ENCODE assay signal across 20 cellular contexts in genomic region chr3:194624956-194625355, GRCh38. TPM values are rescaled to one million over a fixed set of nuclear protein-coding genes. Genes with fewer than 3 reads are reported as not detected.
A peak's percentile ranks its signal among the peaks of the same experiment; 100 is the strongest.
DNase-seq lines count a peak whose midpoint lies in the region; ATAC-seq, FAIRE-seq and TF ChIP-seq lines count a peak whose summit lies in the region.
"Had no signal": no experiment of that assay in that cellular context is flagged by ENCODE, and none has a peak within 500 bp of the region (broad histone marks: within the 10 kb centered on the region; RNA-seq: fewer than 3 reads in every experiment).

No MANE protein-coding gene starts in this region.

- H3K4ac ChIP-seq in neuronal stem cell (ENCODE audit: low read length) = no peak overlapping the region

- H4K8ac ChIP-seq in neuronal stem cell (ENCODE audit: low read depth, low read length) = no peak overlapping the region

- H3K4me3 ChIP-seq in HEK293 (ENCODE audit: low read depth, low read length) (no peak overlapping the region), neuronal stem cell (ENCODE audit: low read length in 2 of 2) (no peak overlapping the region), Karpas-422 (ENCODE audit: low read length) (no peak overlapping the region)

- H2AK5ac ChIP-seq in neuronal stem cell (ENCODE audit: low read depth, low read length) = no peak overlapping the region

- no peaks in the 10 kb centered on the region for H3K27me3 ChIP-seq in neuronal stem cell (ENCODE audit: control insufficient read depth in 3 of 3, insufficient read depth in 3 of 3, low read depth in 1 of 3, low read length in 3 of 3)
- no peaks in the 10 kb centered on the region for H3K27me3 ChIP-seq in Karpas-422 (ENCODE audit: low read length)

- no peaks in the 10 kb centered on the region for H3K9me2 ChIP-seq in Karpas-422 (replicated peaks; ENCODE audit: insufficient read depth, low read length)

- no peak overlapping the region for H2BK15ac ChIP-seq in neuronal stem cell (ENCODE audit: low read length)

- POLR2A ChIA-PET in HEK293 (lab: Yijun Ruan, JAX) = no interaction called here

- no peaks in the 10 kb centered on the region for H3K9me3 ChIP-seq in HEK293 (ENCODE audit: control insufficient read depth, insufficient read depth, low read depth, low read length)
- peaks cover 8 to 12% of the 10 kb centered on the region in 2 donors for H3K9me3 ChIP-seq in neuronal stem cell (replicated peaks in 1 of 2; ENCODE audit: control insufficient read depth in 2 of 2, insufficient read depth in 1 of 2, low read depth in 1 of 2, low read length in 2 of 2)
- no peaks in the 10 kb centered on the region for H3K9me3 ChIP-seq in Karpas-422 (ENCODE audit: low read length)

- no peak overlapping the region for H3K14ac ChIP-seq in neuronal stem cell (ENCODE audit: low read length)

- peak overlapping the region; percentile 96 for H3K23ac ChIP-seq in neuronal stem cell (ENCODE audit: low read depth, low read length, poor library complexity)

- no peaks in the 10 kb centered on the region for H3K79me2 ChIP-seq in Karpas-422 (ENCODE audit: low read length)

- H4K20me1 ChIP-seq in Karpas-422 (ENCODE audit: insufficient read depth, low read depth, low read length) = 0 out of 2 replicates have a peak, but pooled peaks cover 5% of the 10 kb centered on the region

- peaks cover 0 to 28% of the 10 kb centered on the region in 2 experiments; a peak in 2 of 3 replicates for H3K36me3 ChIP-seq in HEK293 (ENCODE audit: control insufficient read depth in 2 of 2, insufficient read depth in 1 of 2, low read length in 2 of 2)
- H3K36me3 ChIP-seq in neuronal stem cell (replicated peaks in 1 of 2; ENCODE audit: control insufficient read depth in 2 of 2, insufficient read depth in 2 of 2, low read length in 2 of 2) = peaks cover 31 to 77% of the 10 kb centered on the region in 2 donors
- H3K36me3 ChIP-seq in Karpas-422 (ENCODE audit: insufficient read depth, low read length) = peaks cover 16% of the 10 kb centered on the region; the same call in 1 of the 2 replicates

- no peak overlapping the region for H3K18ac ChIP-seq in neuronal stem cell (ENCODE audit: low read length)

- H3K4me1 ChIP-seq in HEK293 (ENCODE audit: control insufficient read depth, insufficient read depth, low read length) (peaks cover 2% of the 10 kb centered on the region; the same call in 1 of the 2 replicates), neuronal stem cell (ENCODE audit: control insufficient read depth in 2 of 2, insufficient read depth in 1 of 2, low read depth in 1 of 2, low read length in 2 of 2) (no peaks in the 10 kb centered on the region), Karpas-422 (ENCODE audit: low read length) (no peaks in the 10 kb centered on the region)

- no CpG with 5 or more reads among the region's 6 CpGs for WGBS in neuronal stem cell (ENCODE audit: extremely low coverage in 2 of 2, insufficient read length in 2 of 2, insufficient replicate concordance in 1 of 2), 2 donors

- H3K27ac ChIP-seq in HEK293 (ENCODE audit: extremely low read depth, low read depth, low read length) (no peak overlapping the region), neuronal stem cell (replicated peaks; ENCODE audit: low read length) (no peak overlapping the region), Karpas-422 (ENCODE audit: low read length) (no peak overlapping the region)

- FAIRE-seq in RCC 7860 (lab: Jason Lieb, UNC) = no peak
- FAIRE-seq: GM12891, GM18507 had no signal

- no peak for TF ChIP-seq CTCF in HEK293 (tag by site-specific recombination; IDR thresholded peaks at IDR 0.05)

- intact Hi-C loops in sciatic nerve (cut with DNase I) = no loop called here

- peak; percentile 13 for DNase-seq in RCC 7860 (ENCODE audit: low spot score)
- DNase-seq in neuronal stem cell (ENCODE audit: low spot score) = no peak
- peak; percentile 43 for DNase-seq in sciatic nerve (ENCODE audit: low spot score)
- DNase-seq in Karpas-422 = no peak
- DNase-seq in SHP77 (lab: John Stamatoyannopoulos, UW) = no peak
- DNase-seq: C1 segment of cervical spinal cord; Calu3; CD4-positive, alpha-beta memory T cell; COR-L47; DMS53; DMS79 treated with DMSO at 0.1 percent for 48 hours; GF-D8; GOT3; H9; HFFc6 had no signal

- ATAC-seq in sciatic nerve (no peak), GM21786 (IDR thresholded peaks at IDR 0.05; ENCODE audit: unreplicated experiment) (no peak)
- ATAC-seq: HCT116 had no signal

- H3K9ac ChIP-seq in neuronal stem cell (ENCODE audit: low read depth, low read length, poor library complexity) (no peak overlapping the region), Karpas-422 (ENCODE audit: low read length) (no peak overlapping the region)

- no peak overlapping the region for H3K4me2 ChIP-seq in neuronal stem cell (ENCODE audit: insufficient read depth, low read length, poor library complexity, severe bottlenecking)
- no peak overlapping the region for H3K4me2 ChIP-seq in Karpas-422 (ENCODE audit: low read depth, low read length, poor library complexity, severe bottlenecking)

- H2AFZ ChIP-seq in neuronal stem cell (ENCODE audit: low read length) (no peak overlapping the region), Karpas-422 (ENCODE audit: low read length) (no peak overlapping the region)

- CTCF ChIA-PET in HEK293 (lab: Yijun Ruan, JAX) = no interaction called here

- H2BK12ac ChIP-seq in neuronal stem cell (ENCODE audit: low read length) = no peak overlapping the region

- H2BK120ac ChIP-seq in neuronal stem cell (ENCODE audit: low read depth, low read length) = no peak overlapping the region

- H3K79me1 ChIP-seq in neuronal stem cell (ENCODE audit: low read depth, low read length) = peaks cover 6% of the 10 kb centered on the region

- H4K91ac ChIP-seq in neuronal stem cell (ENCODE audit: low read depth, low read length, poor library complexity) = no peak overlapping the region

- no peak overlapping the region for H2BK5ac ChIP-seq in neuronal stem cell (ENCODE audit: low read length)

TF ChIP-seq in HEK293, 187 proteins besides CTCF, POLR2A, EP300 and RAD21:
- TF ChIP-seq HIC1 (tag by site-specific recombination; IDR thresholded peaks at IDR 0.05) (0 out of 2 replicates have a peak, but pooled peaks have one; percentile 42), ZNF23 (tag by site-specific recombination; IDR thresholded peaks at IDR 0.05; ENCODE audit: borderline replicate concordance) (no peak)

RNA-seq across cellular contexts. Expression of gene TMEM44, which starts 8.3 kb away (rescaled TPM):
- 13.7 TPM for polyA plus RNA-seq in neuronal stem cell (2013, experiment 1 of 2)
- 13.8 TPM for polyA plus RNA-seq in neuronal stem cell (2013, experiment 2 of 2)
- 29.9 TPM for total RNA-seq in sciatic nerve
- 10.9 and 36.9 TPM in 2 replicates for total RNA-seq in Karpas-422 (2014; rRNA removed; shearing (Covaris generic); ENCODE audit: low replicate concordance)

RNA-seq across cellular contexts. Expression of gene LSG1, which starts 47.0 kb away (rescaled TPM):
- polyA plus RNA-seq in neuronal stem cell (2013, experiment 1 of 2) = 17.3 TPM
- polyA plus RNA-seq in neuronal stem cell (2013, experiment 2 of 2) = 18.9 TPM
- total RNA-seq in sciatic nerve = 33.8 TPM
- 52.2 and 74.3 TPM in 2 replicates for total RNA-seq in Karpas-422 (2014; rRNA removed; shearing (Covaris generic); ENCODE audit: low replicate concordance)

Comparison
In these comparisons a context has a peak if more than half of its experiments do, and no peak if none do; other contexts are left out.
1. DNase-seq: peak in RCC 7860 (single experiment) and sciatic nerve (single experiment); none in neuronal stem cell (single experiment), Karpas-422 (single experiment) and SHP77 (0 of 2).